ENCODE assay signal across 12 cellular contexts in genomic region chr9:137112564-137113384, GRCh38. TPM values are rescaled to one million over a fixed set of nuclear protein-coding genes. Genes with fewer than 3 reads are reported as not detected.
DNase-seq lines count a peak whose midpoint lies in the region; ATAC-seq and TF ChIP-seq lines count a peak whose summit lies in the region.
"Had no signal": no experiment of that assay in that cellular context is flagged by ENCODE, and none has a peak within 500 bp of the region (broad histone marks: within the 10 kb centered on the region; RNA-seq: fewer than 3 reads in every experiment).

No MANE protein-coding gene starts in this region.

- intact Hi-C loops in CD14-positive monocyte (cut with micrococcal nuclease): no loop called here

- TF ChIP-seq CTCF in CD14-positive monocyte (IDR thresholded peaks at IDR 0.05) (no peak), WTC11 (IDR thresholded peaks at IDR 0.05) (no peak)

- H3K27me3 Mint-ChIP-seq in CD14-positive monocyte (ENCODE audit: low read depth in 3 of 3) (peaks cover 3 to 7% (median 6%) of the 10 kb centered on the region in 3 donors), WTC11 (ENCODE audit: low read depth) (peaks cover 29% of the 10 kb centered on the region), naive B cell (no peaks in the 10 kb centered on the region)

- DNase-seq in CD14-positive monocyte (ENCODE audit: low spot score) (no peak), D341Med (ENCODE audit: low spot score) (peak; percentile 38), WTC11 (ENCODE audit: low spot score) (no peak), naive B cell (no peak), NCI-H2171 (lab: John Stamatoyannopoulos, UW) (no peak), SW480 (ENCODE audit: low spot score) (no peak)
- DNase-seq: DMS 273 treated with DMSO at 0.1 percent for 48 hours, NCI-H1092 treated with DMSO at 0.1 percent for 48 hours, NCI-H524, SJCRH30 had no signal

- H3K27ac Mint-ChIP-seq in CD14-positive monocyte: peak overlapping the region in 1 of 7 donors; percentile 68
- no peak overlapping the region for H3K27ac Mint-ChIP-seq in WTC11
- peak overlapping the region in 3 of 6 donors; percentile 65 to 91 (median 74) for H3K27ac Mint-ChIP-seq in naive B cell

- H3K4me3 Mint-ChIP-seq in CD14-positive monocyte: peak overlapping the region; percentile 30 to 37
- H3K4me3 Mint-ChIP-seq in WTC11: peak overlapping the region; percentile 52
- peak overlapping the region in 7 of 8 donors; percentile 59 to 80 (median 71) for H3K4me3 Mint-ChIP-seq in naive B cell

- ATAC-seq in WTC11 (no peak), naive B cell (ENCODE audit: low read depth in 2 of 2) (no peak), HG03520 (IDR thresholded peaks at IDR 0.05; ENCODE audit: unreplicated experiment) (no peak)

- CTCF ChIA-PET in WTC11 (lab: Charles Lee): interaction anchor here (0.6 to 2.0 kb wide), 15 partner anchors 17 to 124 kb away, joined by 3 to 12 read pairs (median 5); partner anchors contain the start of genes LRRC26, MAN1B1, PAXX and RNF224

- H3K36me3 Mint-ChIP-seq in CD14-positive monocyte: peaks cover 16 to 44% of the 10 kb centered on the region in 2 donors
- no peaks in the 10 kb centered on the region for H3K36me3 Mint-ChIP-seq in WTC11
- H3K36me3 Mint-ChIP-seq in naive B cell: peaks cover 0 to 8% of the 10 kb centered on the region in 2 donors

- POLR2A ChIA-PET in WTC11 (lab: Charles Lee): interaction anchor here (1.1 to 1.4 kb wide), 2 partner anchors 43 to 62 kb away, joined by 3 to 5 read pairs; partner anchors contain the start of gene SAPCD2

- H3K4me1 Mint-ChIP-seq in CD14-positive monocyte: peaks cover 8% of the 10 kb centered on the region
- H3K4me1 Mint-ChIP-seq in WTC11: no peaks in the 10 kb centered on the region
- peaks cover 0 to 7% (median 3%) of the 10 kb centered on the region in 3 donors for H3K4me1 Mint-ChIP-seq in naive B cell

- peaks cover 0 to 3% (median 0%) of the 10 kb centered on the region in 7 donors for H3K9me3 Mint-ChIP-seq in CD14-positive monocyte
- H3K9me3 Mint-ChIP-seq in WTC11: no peaks in the 10 kb centered on the region
- H3K9me3 Mint-ChIP-seq in naive B cell: no peaks in the 10 kb centered on the region

TF ChIP-seq in WTC11, 78 proteins besides CTCF, POLR2A, EP300 and RAD21:
- no peak for TF ChIP-seq SP1 (CRISPR knock-in tag; conservative IDR thresholded peaks at IDR 0.05)
- TF ChIP-seq ESRRA (CRISPR knock-in tag; IDR thresholded peaks at IDR 0.05; ENCODE audit: borderline replicate concordance): 0 out of 2 replicates have a peak, but pooled peaks have one; percentile 5
- no peak for TF ChIP-seq MYBL2 (CRISPR knock-in tag; IDR thresholded peaks at IDR 0.05)
TF ChIP-seq in WTC11: peak in this region for 1.

RNA-seq across cellular contexts. Expression of gene DPP7, which starts 1.8 kb away (rescaled TPM):
- polyA plus RNA-seq in CD14-positive monocyte (100 to 1,000 TPM in 1 of 2 donors, 10 to 100 TPM in 1; 68.3 to 150 TPM), naive B cell (ENCODE audit: low read depth in 6 of 6) (100 to 1,000 TPM in 4 of 6 donors, 10 to 100 TPM in 2; 71.5 to 142 (median 102) TPM)
- total RNA-seq in WTC11 (2021): 38.9 to 43.7 TPM (median 42.1 TPM) in 3 replicates

RNA-seq across cellular contexts. Expression of gene MAN1B1, which starts 26.0 kb away (rescaled TPM):
- polyA plus RNA-seq in CD14-positive monocyte: 10 to 100 TPM; 29.3 to 38.2 TPM
- 44.9 to 57.1 TPM (median 47.1 TPM) in 3 replicates for total RNA-seq in WTC11 (2021)
- 10 to 100 TPM; 19.6 to 30.4 (median 24.3) TPM for polyA plus RNA-seq in naive B cell (ENCODE audit: low read depth in 6 of 6)

RNA-seq across cellular contexts. Expression of gene GRIN1, which starts 26.2 kb away (rescaled TPM):
- polyA plus RNA-seq in CD14-positive monocyte: not detected
- total RNA-seq in WTC11 (2021): 4.0 to 6.6 TPM (median 4.1 TPM) in 3 replicates
- not detected for polyA plus RNA-seq in naive B cell (ENCODE audit: low read depth in 6 of 6)
- total RNA-seq: HT1080 had no signal

RNA-seq across cellular contexts. Expression of gene UAP1L1, which starts 35.5 kb away (rescaled TPM):
- polyA plus RNA-seq in CD14-positive monocyte (10 to 100 TPM in 1 of 2 donors, 1 to 10 TPM in 1; 5.7 to 14.8 TPM), naive B cell (ENCODE audit: low read depth in 6 of 6) (1 to 10 TPM; 1.7 to 6.1 (median 3.5) TPM)
- total RNA-seq in WTC11 (2021): 12.1 to 17.7 TPM (median 14.3 TPM) in 3 replicates

RNA-seq across cellular contexts. Expression of gene SAPCD2, which starts 42.4 kb away (rescaled TPM):
- polyA plus RNA-seq in CD14-positive monocyte (1 to 10 TPM; 1.7 to 3.1 TPM), naive B cell (ENCODE audit: low read depth in 6 of 6) (under 1 TPM in 1 of 6 donors, not detected in 5; 0.05 TPM)
- 52.0 to 67.0 TPM (median 53.6 TPM) in 3 replicates for total RNA-seq in WTC11 (2021)
